ENCODE assay signal across 22 cellular contexts in the genomic region with DNA sequence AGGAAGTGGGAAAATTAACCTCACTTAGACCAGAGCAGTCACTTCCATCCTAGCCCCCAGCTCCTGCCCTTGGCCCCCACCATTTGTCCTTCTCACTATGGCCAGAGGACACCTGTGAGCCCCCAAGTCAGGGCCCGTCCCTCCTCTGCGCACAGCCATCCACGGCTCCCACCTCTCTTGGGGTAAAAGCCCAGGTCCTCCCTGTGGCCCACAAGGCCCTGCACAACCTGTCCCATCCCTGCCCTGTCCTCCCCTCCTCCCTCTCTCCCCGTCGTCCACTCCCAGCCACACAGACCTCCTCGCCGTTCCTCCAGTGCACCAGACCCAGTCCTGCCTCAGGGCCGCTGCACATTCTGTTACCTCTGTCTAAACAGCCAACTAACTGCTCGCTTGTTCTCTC. TPM values are rescaled to one million over a fixed set of nuclear protein-coding genes. Genes with fewer than 3 reads are reported as not detected.
"Had no signal": no experiment of that assay in that cellular context is flagged by ENCODE, and none has a peak within 500 bp of the region (broad histone marks: within the 10 kb centered on the region; RNA-seq: fewer than 3 reads in every experiment).

No MANE protein-coding gene starts in this region.

- H3K36me3 ChIP-seq: cardiac muscle cell had no signal

- H3K4me3 Mint-ChIP-seq: activated T-cell treated with anti-CD3 and anti-CD28 coated beads, Interleukin-2, amount 50 U/mL, for 72 hours; endodermal cell; natural killer cell had no signal

- H3K4me3 ChIP-seq: cardiac muscle cell, heart left ventricle, testis, upper lobe of left lung had no signal

- H3K36me3 Mint-ChIP-seq: activated naive CD4-positive, alpha-beta T cell treated with anti-CD3 and anti-CD28 coated beads, Interleukin-2, amount 50 U/mL, for 72 hours; natural killer cell had no signal

- DNase-seq: activated CD4-positive, alpha-beta T cell treated with anti-CD3 and anti-CD28 coated beads for 1 hour; activated effector memory CD4-positive, alpha-beta T cell treated with anti-CD3 and anti-CD28 coated beads, Interleukin-2, amount 50 U/mL, for 16 hours; activated T-cell treated with anti-CD3 and anti-CD28 coated beads, Interleukin-2, amount 50 U/mL, for 72 hours; endodermal cell; heart left ventricle; kidney glomerular epithelial cell; left ventricle myocardium superior; mesendoderm; natural killer cell; posterior cingulate gyrus; small intestine; stimulated activated CD4-positive, alpha-beta T cell treated with anti-CD3 and anti-CD28 coated beads, Interleukin-4, amount 100 ng/mL, for 1 hour; testis; upper lobe of left lung; WERI-Rb-1 had no signal

- ATAC-seq: activated naive CD4-positive, alpha-beta T cell treated with anti-CD3 and anti-CD28 coated beads, Interleukin-2, amount 50 U/mL, for 72 hours; activated T-cell treated with anti-CD3 and anti-CD28 coated beads, Interleukin-2, amount 50 U/mL, for 72 hours; heart left ventricle; left ventricle myocardium superior; natural killer cell had no signal

- H3K9me3 Mint-ChIP-seq: activated naive CD4-positive, alpha-beta T cell treated with anti-CD3 and anti-CD28 coated beads, Interleukin-2, amount 50 U/mL, for 72 hours; activated T-cell treated with anti-CD3 and anti-CD28 coated beads, Interleukin-2, amount 50 U/mL, for 72 hours; natural killer cell had no signal

- H3K27me3 ChIP-seq: cardiac muscle cell, heart left ventricle, neutrophil, testis, upper lobe of left lung had no signal

- H3K27ac Mint-ChIP-seq: activated T-cell treated with anti-CD3 and anti-CD28 coated beads, Interleukin-2, amount 50 U/mL, for 72 hours; endodermal cell; natural killer cell had no signal

- H3K27ac ChIP-seq: cardiac muscle cell, neutrophil, testis, WERI-Rb-1 had no signal

- H3K9me3 ChIP-seq: heart left ventricle, neutrophil, testis, upper lobe of left lung had no signal

RNA-seq across cellular contexts. Expression of a gene that starts 53.9 kb away (rescaled TPM):
- total RNA-seq: dermis microvascular lymphatic vessel endothelial cell, endodermal cell, frontal cortex, heart left ventricle, left ventricle myocardium superior had no signal

RNA-seq across cellular contexts. Expression of a gene that starts 56.8 kb away (rescaled TPM):
- total RNA-seq: activated CD8-positive, alpha-beta memory T cell treated with anti-CD3 and anti-CD28 coated beads for 36 hours; activated naive CD4-positive, alpha-beta T cell treated with anti-CD3 and anti-CD28 coated beads, Interleukin-2, amount 50 U/mL, for 72 hours; activated T-cell treated with anti-CD3 and anti-CD28 coated beads, Interleukin-2, amount 50 U/mL, for 72 hours; cardiac muscle cell; dermis microvascular lymphatic vessel endothelial cell; endodermal cell; frontal cortex; heart left ventricle; left ventricle myocardium superior; natural killer cell; T-helper 2 cell treated with Interferon-gamma antibody and Interleukin-4, amounts not matched to agents 100 ng/mL and 5 ng/mL, for 36 hours; testis; upper lobe of left lung had no signal
- polyA plus RNA-seq: cardiac muscle cell, heart left ventricle had no signal
